1 cellular context compared by ENCODE assay signal in genomic region chr16:87895641-87896141, GRCh38.
TF ChIP-seq lines count a peak whose summit lies in the region.

No MANE protein-coding gene starts in this region.

TF ChIP-seq in GM12878, 131 proteins besides CTCF, POLR2A, EP300 and RAD21 (continued from another document):
- TF ChIP-seq CUX1 (IDR thresholded peaks at IDR 0.05; ENCODE audit: insufficient replicate concordance, low read depth, low read length) = no peak
- TF ChIP-seq PRDM15 (CRISPR knock-in tag; IDR thresholded peaks at IDR 0.05) = no peak
- no peak for TF ChIP-seq BCLAF1 (IDR thresholded peaks at IDR 0.05)
- no peak for TF ChIP-seq HCFC1 (IDR thresholded peaks at IDR 0.05; ENCODE audit: low read length)
- peak; percentile 28; the same call in 1 of the 2 replicates for TF ChIP-seq RAD51 (IDR thresholded peaks at IDR 0.05)
- TF ChIP-seq ZNF622 (IDR thresholded peaks at IDR 0.05) = no peak
- no peak for TF ChIP-seq SUZ12 (IDR thresholded peaks at IDR 0.05; ENCODE audit: unreplicated experiment)
- TF ChIP-seq E2F4 (IDR thresholded peaks at IDR 0.05; ENCODE audit: low read depth, low read length) = no peak
- TF ChIP-seq SMAD1 (IDR thresholded peaks at IDR 0.05; ENCODE audit: low read depth, partially characterized antibody) = no peak
- peak; percentile 89; the same call in 1 of the 2 replicates for TF ChIP-seq NBN (IDR thresholded peaks at IDR 0.05)
